Comparison of ENCODE assay signal across 8 cellular contexts in the genomic region with DNA sequence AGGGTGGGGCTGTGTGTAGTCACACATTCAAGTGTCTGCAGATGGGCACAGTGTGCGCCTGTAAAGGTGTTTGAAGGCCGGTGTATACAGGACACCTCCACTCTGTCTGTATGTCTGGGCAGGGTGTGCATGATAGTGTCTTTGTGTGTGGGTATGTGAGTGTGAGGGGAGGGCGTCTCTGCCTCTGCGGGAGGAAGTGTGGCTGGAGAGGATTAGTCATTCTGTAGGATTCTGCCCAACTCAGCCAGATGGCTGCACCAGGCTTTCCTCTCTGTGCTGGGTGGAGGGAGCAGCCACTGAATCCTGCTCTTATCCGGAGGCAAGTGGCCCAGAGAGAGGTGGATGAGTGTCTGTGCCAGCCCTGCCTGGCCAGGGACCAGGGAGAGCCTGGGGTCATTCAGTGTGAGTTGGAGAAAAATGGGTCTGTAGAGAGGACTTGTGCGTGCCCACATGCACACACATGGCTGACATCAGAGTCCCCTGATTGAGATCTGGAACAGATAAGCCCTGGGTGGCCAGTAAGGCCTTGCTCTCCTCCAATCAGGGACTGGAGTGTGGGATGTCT. TPM values are rescaled to one million over a fixed set of nuclear protein-coding genes. Genes with fewer than 3 reads are reported as not detected.
DNase-seq lines count a peak whose midpoint lies in the region; ATAC-seq lines count a peak whose summit lies in the region.

No MANE protein-coding gene starts in this region.

- peak overlapping the region; percentile 47 to 90 (median 70) for H3K4me3 ChIP-seq in skin epidermis

- H3K9me3 Mint-ChIP-seq in immature natural killer cell = no peaks in the 10 kb centered on the region

- ATAC-seq in GM21825 (IDR thresholded peaks at IDR 0.05; ENCODE audit: unreplicated experiment) (no peak), HG03135 (IDR thresholded peaks at IDR 0.05; ENCODE audit: unreplicated experiment) (no peak)

- peaks cover 22 to 28% of the 10 kb centered on the region in 2 donors for H3K4me1 Mint-ChIP-seq in immature natural killer cell

- H3K27ac Mint-ChIP-seq in immature natural killer cell = peak overlapping the region; percentile 93 to 98 (median 95)

- peaks cover 2 to 18% (median 4%) of the 10 kb centered on the region in 3 donors for H3K36me3 Mint-ChIP-seq in immature natural killer cell

- H3K27me3 Mint-ChIP-seq in immature natural killer cell (ENCODE audit: low read depth in 3 of 3) = peaks cover 3 to 14% (median 4%) of the 10 kb centered on the region in 3 donors

- H3K27ac ChIP-seq in skin epidermis = peak overlapping the region; percentile 70 to 100 (median 96)

- peak; percentile 63 for DNase-seq in D341Med (ENCODE audit: low spot score)
- DNase-seq in HPDE6-E6E7 (ENCODE audit: extremely low spot score) = peak; percentile 76
- peak; percentile 77 for DNase-seq in T1000 (lab: John Stamatoyannopoulos, UW)
- peak; percentile 24 for DNase-seq in brain pericyte (ENCODE audit: low read depth, low spot score)
- peak; percentile 54 to 61 (median 57) for DNase-seq in immature natural killer cell

- peak overlapping the region; percentile 89 to 96 (median 92) for H3K4me3 Mint-ChIP-seq in immature natural killer cell

RNA-seq across cellular contexts. Expression of gene SFXN3, which starts 1.7 kb away (rescaled TPM):
- 10 to 100 TPM; 18.2 to 23.0 (median 22.0) TPM for polyA plus RNA-seq in immature natural killer cell

RNA-seq across cellular contexts. Expression of gene PDZD7, which starts 1.8 kb away (rescaled TPM):
- polyA plus RNA-seq in immature natural killer cell = 1 to 10 TPM in 1 of 3 donors, under 1 TPM in 1, not detected in 1; 0.28 to 1.1 TPM

RNA-seq across cellular contexts. Expression of gene KAZALD1, which starts 29.1 kb away (rescaled TPM):
- polyA plus RNA-seq in immature natural killer cell = not detected

RNA-seq across cellular contexts. Expression of gene LZTS2, which starts 33.1 kb away (rescaled TPM):
- 10 to 100 TPM in 1 of 3 donors, 1 to 10 TPM in 2; 5.8 to 13.1 (median 7.1) TPM for polyA plus RNA-seq in immature natural killer cell

RNA-seq across cellular contexts. Expression of gene TWNK, which starts 45.4 kb away (rescaled TPM):
- 1 to 10 TPM in 1 of 3 donors, under 1 TPM in 1, not detected in 1; 0.76 to 5.7 TPM for polyA plus RNA-seq in immature natural killer cell

Comparison
In these comparisons a context has a peak if more than half of its experiments do, and no peak if none do; other contexts are left out.
1. DNase-seq: peak in every context shown above with its lines; median percentile 77 in T1000; 76 in HPDE6-E6E7; 63 in D341Med; 57 in immature natural killer cell; 24 in brain pericyte.